9 cellular contexts compared by ENCODE assay signal in the genomic region with DNA sequence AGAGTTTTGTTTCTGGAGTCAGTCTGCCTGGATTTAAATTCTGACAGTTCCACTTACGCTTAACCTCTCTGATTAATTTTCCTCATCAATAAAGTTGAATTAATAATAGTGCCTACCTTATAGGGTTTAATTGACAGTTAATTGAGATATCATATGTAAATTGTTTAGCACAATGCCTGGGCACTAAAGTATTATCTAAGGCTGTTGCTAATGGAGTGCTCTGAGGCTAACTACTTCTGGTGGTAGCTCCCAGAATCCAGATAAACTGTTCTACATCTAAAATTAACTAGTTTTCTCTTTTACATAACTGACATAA. TPM values are rescaled to one million over a fixed set of nuclear protein-coding genes. Genes with fewer than 3 reads are reported as not detected.
DNase-seq lines count a peak whose midpoint lies in the region; ATAC-seq, FAIRE-seq and TF ChIP-seq lines count a peak whose summit lies in the region.
"Had no signal": no experiment of that assay in that cellular context is flagged by ENCODE, and none has a peak within 500 bp of the region (broad histone marks: within the 10 kb centered on the region; RNA-seq: fewer than 3 reads in every experiment).

No MANE protein-coding gene starts in this region.

- H2AFZ ChIP-seq in HepG2 (ENCODE audit: low read length), result no peak overlapping the region

- H3K4me1 ChIP-seq in HepG2 (ENCODE audit: insufficient read depth, low read length) (peaks cover 56% of the 10 kb centered on the region), tibial nerve (peaks cover 0 to 69% (median 20%) of the 10 kb centered on the region in 4 donors), vagina (peaks cover 25% of the 10 kb centered on the region)

- CTCF ChIA-PET in activated naive CD4-positive, alpha-beta T cell treated with anti-CD3 and anti-CD28 coated beads, Interleukin-2, amount 10 ng/mL, durations not matched to agents 7 days and 5 days (lab: Charles Lee), result interaction anchor here (0.6 kb wide), 1 partner anchor 17 kb away, joined by 3 read pairs; no protein-coding TSS in a partner anchor
- CTCF ChIA-PET in HepG2 (lab: Yijun Ruan, JAX; ENCODE audit: low intra/inter-chr PET ratio, low total read pairs), result no interaction called here

- H3K4me2 ChIP-seq in HepG2 (ENCODE audit: low read depth, low read length), result peak overlapping the region; percentile 76

- intact Hi-C loops in HepG2 (cut with micrococcal nuclease; ENCODE audit: unreplicated experiment), result loop anchor here (10.0 kb wide), 1 partner anchor 120 kb away; no protein-coding TSS in a partner anchor
- intact Hi-C loops in vagina (cut with DNase I), result no loop called here

- TF ChIP-seq EP300 in HepG2 (IDR thresholded peaks at IDR 0.05; ENCODE audit: low read depth in 2 of 2, low read length in 2 of 2) (no peak), HepG2 (CRISPR knock-in tag; IDR thresholded peaks at IDR 0.05; ENCODE audit: borderline replicate concordance) (no peak), tibial nerve (IDR thresholded peaks at IDR 0.05) (no peak)

- no peak for TF ChIP-seq RAD21 in HepG2 (CRISPR knock-in tag; IDR thresholded peaks at IDR 0.05)

- peaks cover 22% of the 10 kb centered on the region for H3K9me3 Mint-ChIP-seq in activated naive CD4-positive, alpha-beta T cell treated with anti-CD3 and anti-CD28 coated beads, Interleukin-2, amount 10 ng/mL, durations not matched to agents 7 days and 5 days
- H3K9me3 Mint-ChIP-seq in activated naive CD4-positive, alpha-beta T cell treated with anti-CD3 and anti-CD28 coated beads, Interleukin-2, amount 50 U/mL, for 72 hours, result peaks cover 10 to 11% of the 10 kb centered on the region in 2 donors
- H3K9me3 Mint-ChIP-seq in activated naive CD8-positive, alpha-beta T cell treated with anti-CD3 and anti-CD28 coated beads, Interleukin-2, amount 50 U/mL, for 24 hours, result peaks cover 23% of the 10 kb centered on the region

- ATAC-seq in activated naive CD4-positive, alpha-beta T cell treated with anti-CD3 and anti-CD28 coated beads, Interleukin-2, amount 50 U/mL, for 72 hours, result no peak
- no peak for ATAC-seq in activated naive CD8-positive, alpha-beta T cell treated with anti-CD3 and anti-CD28 coated beads, Interleukin-2, amount 50 U/mL, for 24 hours
- no peak; the same call in 2 of the 3 replicates for ATAC-seq in HepG2
- no peak for ATAC-seq in GM18517 (IDR thresholded peaks at IDR 0.05; ENCODE audit: unreplicated experiment)
- ATAC-seq in HG02852 (IDR thresholded peaks at IDR 0.05; ENCODE audit: unreplicated experiment), result no peak
- ATAC-seq: Right ventricle myocardium inferior had no signal

- peak overlapping the region; percentile 73 for H3K27ac Mint-ChIP-seq in activated naive CD4-positive, alpha-beta T cell treated with anti-CD3 and anti-CD28 coated beads, Interleukin-2, amount 10 ng/mL, durations not matched to agents 7 days and 5 days
- peak overlapping the region in 1 of 2 donors; percentile 66 for H3K27ac Mint-ChIP-seq in activated naive CD4-positive, alpha-beta T cell treated with anti-CD3 and anti-CD28 coated beads, Interleukin-2, amount 50 U/mL, for 72 hours
- H3K27ac Mint-ChIP-seq in activated naive CD8-positive, alpha-beta T cell treated with anti-CD3 and anti-CD28 coated beads, Interleukin-2, amount 50 U/mL, for 24 hours, result peak overlapping the region; percentile 83

- no peaks in the 10 kb centered on the region for H3K27me3 Mint-ChIP-seq in activated naive CD4-positive, alpha-beta T cell treated with anti-CD3 and anti-CD28 coated beads, Interleukin-2, amount 10 ng/mL, durations not matched to agents 7 days and 5 days
- H3K27me3 Mint-ChIP-seq in activated naive CD8-positive, alpha-beta T cell treated with anti-CD3 and anti-CD28 coated beads, Interleukin-2, amount 50 U/mL, for 24 hours, result no peaks in the 10 kb centered on the region

- WGBS in HepG2 (ENCODE audit: low lambda C conversion rate), result 28% methylated on average over 1 of the region's 1 CpG
- WGBS in tibial nerve, 2 donors, result 77 to 86% methylated on average over 1 of the region's 1 CpG

- H3K9me3 ChIP-seq in HepG2 (ENCODE audit: low read length) (peaks cover 10% of the 10 kb centered on the region; the same call in 1 of the 2 replicates), tibial nerve (peaks cover 0 to 27% (median 7%) of the 10 kb centered on the region in 4 donors), vagina (peaks cover 11% of the 10 kb centered on the region)

- TF ChIP-seq CTCF in HepG2 (CRISPR knock-in tag; IDR thresholded peaks at IDR 0.05), result no peak
- no peak for TF ChIP-seq CTCF in tibial nerve (IDR thresholded peaks at IDR 0.05)
- no peak for TF ChIP-seq CTCF in vagina (IDR thresholded peaks at IDR 0.05)

- TF ChIP-seq POLR2A in HepG2 (IDR thresholded peaks at IDR 0.05; ENCODE audit: insufficient read depth in 1 of 2, low read depth in 2 of 2, low read length in 2 of 2) (no peak), tibial nerve (IDR thresholded peaks at IDR 0.05) (no peak), vagina (IDR thresholded peaks at IDR 0.05) (no peak)

- H3K4me1 Mint-ChIP-seq in activated naive CD4-positive, alpha-beta T cell treated with anti-CD3 and anti-CD28 coated beads, Interleukin-2, amount 10 ng/mL, durations not matched to agents 7 days and 5 days, result peaks cover 28% of the 10 kb centered on the region
- H3K4me1 Mint-ChIP-seq in activated naive CD8-positive, alpha-beta T cell treated with anti-CD3 and anti-CD28 coated beads, Interleukin-2, amount 50 U/mL, for 24 hours, result peaks cover 63% of the 10 kb centered on the region

- DNase-seq in activated naive CD4-positive, alpha-beta T cell treated with anti-CD3 and anti-CD28 coated beads, Interleukin-2, amount 10 ng/mL, durations not matched to agents 7 days and 5 days, result no peak
- no peak for DNase-seq in activated naive CD4-positive, alpha-beta T cell treated with anti-CD3 and anti-CD28 coated beads, Interleukin-2, amount 50 U/mL, for 72 hours (ENCODE audit: low spot score in 2 of 2)
- DNase-seq in activated naive CD8-positive, alpha-beta T cell treated with anti-CD3 and anti-CD28 coated beads, Interleukin-2, amount 50 U/mL, for 24 hours, result no peak
- no peak for DNase-seq in HepG2 (ENCODE audit: low spot score)
- DNase-seq in tibial nerve (ENCODE audit: low spot score in 2 of 2), result no peak
- DNase-seq in vagina (ENCODE audit: extremely low spot score in 2 of 2), result no peak

- H4K20me1 ChIP-seq in HepG2 (ENCODE audit: insufficient read depth, low read length), result no peaks in the 10 kb centered on the region

- POLR2A ChIA-PET in HepG2 (lab: Yijun Ruan, JAX), result interaction anchor here (1.2 kb wide), 2 partner anchors 123 to 125 kb away, joined by 3 read pairs; no protein-coding TSS in a partner anchor

- no TSS peak for BruUV-seq in HepG2 (replicated peaks; lab: Mats Ljungman, UMichigan)

- H3K27ac ChIP-seq in HepG2 (ENCODE audit: extremely low read length, insufficient read depth, low read length) (peak overlapping the region; percentile 77), tibial nerve (peak overlapping the region in 3 of 4 donors; percentile 61 to 78 (median 63)), vagina (no peak overlapping the region)

- H3K4me3 ChIP-seq in HepG2 (replicated peaks in 1 of 3; ENCODE audit: insufficient read depth in 1 of 3, low read depth in 2 of 3, low read length in 3 of 3) (peak overlapping the region; percentile 2 to 57 (median 53); a peak in 4 of 6 replicates), tibial nerve (peak overlapping the region in 1 of 4 donors; percentile 3), vagina (peak overlapping the region in 1 of 2 donors; percentile 5)

- H3K36me3 Mint-ChIP-seq in activated naive CD4-positive, alpha-beta T cell treated with anti-CD3 and anti-CD28 coated beads, Interleukin-2, amount 10 ng/mL, durations not matched to agents 7 days and 5 days, result peaks cover 37% of the 10 kb centered on the region
- H3K36me3 Mint-ChIP-seq in activated naive CD4-positive, alpha-beta T cell treated with anti-CD3 and anti-CD28 coated beads, Interleukin-2, amount 50 U/mL, for 72 hours, result peaks cover 29 to 33% of the 10 kb centered on the region in 2 donors
- H3K36me3 Mint-ChIP-seq in activated naive CD8-positive, alpha-beta T cell treated with anti-CD3 and anti-CD28 coated beads, Interleukin-2, amount 50 U/mL, for 24 hours (ENCODE audit: low read depth), result peaks cover 38% of the 10 kb centered on the region

- H3K4me3 Mint-ChIP-seq in activated naive CD4-positive, alpha-beta T cell treated with anti-CD3 and anti-CD28 coated beads, Interleukin-2, amount 10 ng/mL, durations not matched to agents 7 days and 5 days, result peak overlapping the region; percentile 31
- H3K4me3 Mint-ChIP-seq in activated naive CD8-positive, alpha-beta T cell treated with anti-CD3 and anti-CD28 coated beads, Interleukin-2, amount 50 U/mL, for 24 hours, result peak overlapping the region; percentile 67

- no peak for FAIRE-seq in HepG2 (lab: Jason Lieb, UNC)

- H3K27me3 ChIP-seq in HepG2 (ENCODE audit: control insufficient read depth in 1 of 2, insufficient read depth in 2 of 2, low read length in 2 of 2) (no peaks in the 10 kb centered on the region), tibial nerve (no peaks in the 10 kb centered on the region), vagina (no peaks in the 10 kb centered on the region)

- in situ Hi-C loops in HepG2 (cut with HindIII; ENCODE audit: extremely low pct_ligation_motif_present, low pct_unique_long_range_greater_than_20kb), result no loop called here

- H3K36me3 ChIP-seq in HepG2 (replicated peaks in 1 of 2; ENCODE audit: control insufficient read depth in 1 of 2, insufficient read depth in 2 of 2, low read length in 2 of 2) (peaks cover 8 to 18% of the 10 kb centered on the region in 2 experiments), tibial nerve (peaks cover 0 to 33% (median 0%) of the 10 kb centered on the region in 3 donors), vagina (peaks cover 0 to 8% of the 10 kb centered on the region in 2 donors)

- H3K9ac ChIP-seq in HepG2 (ENCODE audit: insufficient read depth, low read depth, low read length), result peak overlapping the region; percentile 66

- H3K79me2 ChIP-seq in HepG2 (ENCODE audit: insufficient read depth, low read length), result peaks cover 100% of the 10 kb centered on the region

RNA-seq across cellular contexts. Expression of a gene that starts 29.9 kb away (rescaled TPM):
- 10 to 100 TPM; 40.4 to 43.8 TPM for total RNA-seq in activated naive CD4-positive, alpha-beta T cell treated with anti-CD3 and anti-CD28 coated beads, Interleukin-2, amount 50 U/mL, for 72 hours
- 41.9 and 64.2 TPM in 2 replicates for total RNA-seq in HepG2 (2016; rRNA removed; fragmentation: Illumina TruSeq; extraction: Trizol)
- 55.0 and 65.0 TPM in 2 replicates for total RNA-seq in HepG2 (2016; cell fraction: cytosol; rRNA removed; fragmentation: Illumina TruSeq; extraction: Trizol; ENCODE audit: low read depth)
- 40.3 and 60.7 TPM in 2 replicates for total RNA-seq in HepG2 (2016; cell fraction: insoluble cytoplasmic fraction; rRNA removed; fragmentation: Illumina TruSeq; extraction: Trizol)
- total RNA-seq in HepG2 (2016; cell fraction: membrane; rRNA removed; fragmentation: Illumina TruSeq; extraction: Trizol), result 38.6 and 41.7 TPM in 2 replicates
- total RNA-seq in HepG2 (2016; cell fraction: nucleus; rRNA removed; fragmentation: Illumina TruSeq; extraction: Trizol), result 36.1 and 36.8 TPM in 2 replicates
- polyA plus RNA-seq in HepG2 (2011; rRNA removed), result 20.7 and 23.5 TPM in 2 replicates
- polyA plus RNA-seq in HepG2 (2011; cell fraction: cytosol; rRNA removed), result 9.1 and 13.6 TPM in 2 replicates
- polyA plus RNA-seq in HepG2 (2011; cell fraction: nucleus; rRNA removed), result 16.6 and 19.6 TPM in 2 replicates
- polyA plus RNA-seq in HepG2 (2012), result 23.3 and 23.5 TPM in 2 replicates
- polyA plus RNA-seq in HepG2 (2016; cell fraction: cytosol; fragmentation: Illumina TruSeq; extraction: Trizol; ENCODE audit: low read depth), result 0.71 and 1.4 TPM in 2 replicates
- polyA plus RNA-seq in HepG2 (2016; cell fraction: insoluble cytoplasmic fraction; fragmentation: Illumina TruSeq; extraction: Trizol; ENCODE audit: low read depth), result 19.8 and 21.3 TPM in 2 replicates
- polyA plus RNA-seq in HepG2 (2016; cell fraction: membrane; fragmentation: Illumina TruSeq; extraction: Trizol; ENCODE audit: low read depth), result 2.1 and 2.4 TPM in 2 replicates
- polyA plus RNA-seq in HepG2 (2016; cell fraction: nucleus; fragmentation: Illumina TruSeq; extraction: Trizol; ENCODE audit: insufficient read depth, low read depth), result 27.3 and 30.6 TPM in 2 replicates
- polyA minus RNA-seq in HepG2 (2011; rRNA and poly(A)+ RNA removed; ENCODE audit: low replicate concordance), result 15.0 and 23.6 TPM in 2 replicates
- polyA minus RNA-seq in HepG2 (2011; cell fraction: cytosol; rRNA and poly(A)+ RNA removed), result 35.9 and 43.0 TPM in 2 replicates
- 93.5 and 119 TPM in 2 replicates for polyA minus RNA-seq in HepG2 (2011; cell fraction: nucleus; rRNA and poly(A)+ RNA removed)
- total RNA-seq in tibial nerve, result 10 to 100 TPM; 38.9 to 52.4 (median 45.9) TPM
- total RNA-seq in vagina, result 21.6 TPM
